ENCODE assay signal across 12 cellular contexts in the genomic region with DNA sequence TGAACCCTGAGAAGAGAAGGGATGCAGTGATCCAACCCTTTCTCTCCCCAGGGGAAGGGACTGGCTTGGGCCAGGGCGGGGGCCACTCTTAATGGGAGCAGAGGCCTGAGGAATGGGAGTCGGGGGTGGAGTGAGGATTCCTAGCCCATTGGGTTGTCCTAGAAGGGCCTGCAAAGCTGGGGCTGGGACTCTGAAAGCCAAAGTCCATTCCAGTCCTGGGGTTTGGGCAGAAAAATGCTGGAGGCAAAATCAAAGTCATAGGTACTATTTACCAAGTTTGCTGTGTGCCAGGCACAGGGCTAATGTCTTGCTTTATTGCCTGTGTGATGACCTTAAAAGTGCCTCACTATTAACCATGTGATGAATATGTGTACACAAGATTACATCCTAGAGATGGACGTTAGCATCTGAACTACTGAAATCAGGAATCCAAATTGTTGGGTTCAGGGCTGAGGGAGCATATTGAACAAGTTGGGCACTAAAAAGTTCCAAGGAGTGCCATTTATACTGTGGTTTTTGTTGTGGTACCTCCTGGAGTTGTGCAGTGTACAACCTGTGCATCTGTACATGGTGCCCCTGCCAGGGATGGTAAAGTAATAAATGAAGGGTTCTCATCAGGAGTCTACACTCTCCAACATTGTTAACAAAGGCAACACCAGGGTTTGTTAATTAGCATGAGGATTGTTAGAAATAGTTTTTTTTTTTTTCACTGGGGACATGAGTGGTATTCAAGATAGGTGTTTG.
"Had no signal": no experiment of that assay in that cellular context is flagged by ENCODE, and none has a peak within 500 bp of the region (broad histone marks: within the 10 kb centered on the region; RNA-seq: fewer than 3 reads in every experiment).

No MANE protein-coding gene starts in this region.

- H3K36me3 ChIP-seq: gastrocnemius medialis, neutrophil, right atrium auricular region had no signal

- H3K9me3 ChIP-seq: gastrocnemius medialis, neutrophil, right atrium auricular region had no signal

- H3K4me3 ChIP-seq: gastrocnemius medialis, right atrium auricular region had no signal

- H3K27ac Mint-ChIP-seq: activated CD4-positive, alpha-beta T cell treated with anti-CD3 and anti-CD28 coated beads, Interleukin-2, amount 10 ng/mL, durations not matched to agents 24 days and 14 days; stimulated activated naive B cell treated with anti-CD40 and anti-IgM and Interleukin-4, amounts not matched to agents 10 μg/mL and 1 μg/mL and 100 μg/mL, for 72 hours; T-helper 1 cell treated with Interleukin-12 subunit alpha and Interleukin-12 subunit beta and Interleukin-4 antibody, amounts not matched to agents 30 μg/mL and 1 μg/mL, for 36 hours had no signal

- DNase-seq: activated CD4-positive, alpha-beta T cell treated with anti-CD3 and anti-CD28 coated beads, Interleukin-2, amount 10 ng/mL, durations not matched to agents 24 days and 14 days; activated naive CD4-positive, alpha-beta T cell; activated T-cell treated with anti-CD3 and anti-CD28 coated beads, Interleukin-2, amount 50 U/mL, for 4 hours; effector CD4-positive, alpha-beta T cell; gastrocnemius medialis; kidney; stimulated activated CD4-positive, alpha-beta T cell treated with anti-CD3 and anti-CD28 coated beads, Interleukin-1b, Interleukin-23, amount 100 ng/mL, for 48 hours; stimulated activated naive B cell treated with anti-CD40 and anti-IgM and Interleukin-4, amounts not matched to agents 10 μg/mL and 1 μg/mL and 100 μg/mL, for 72 hours; trophoblast cell had no signal

- H3K27ac ChIP-seq: gastrocnemius medialis, neutrophil, right atrium auricular region had no signal

- H3K9me3 Mint-ChIP-seq: activated CD4-positive, alpha-beta T cell treated with anti-CD3 and anti-CD28 coated beads, Interleukin-2, amount 10 ng/mL, durations not matched to agents 24 days and 14 days; activated T-cell treated with anti-CD3 and anti-CD28 coated beads, Interleukin-2, amount 50 U/mL, for 4 hours; stimulated activated naive B cell treated with anti-CD40 and anti-IgM and Interleukin-4, amounts not matched to agents 10 μg/mL and 1 μg/mL and 100 μg/mL, for 72 hours; T-helper 1 cell treated with Interleukin-12 subunit alpha and Interleukin-12 subunit beta and Interleukin-4 antibody, amounts not matched to agents 30 μg/mL and 1 μg/mL, for 36 hours had no signal

- H3K4me3 Mint-ChIP-seq: activated CD4-positive, alpha-beta T cell treated with anti-CD3 and anti-CD28 coated beads, Interleukin-2, amount 10 ng/mL, durations not matched to agents 24 days and 14 days; activated T-cell treated with anti-CD3 and anti-CD28 coated beads, Interleukin-2, amount 50 U/mL, for 4 hours; stimulated activated naive B cell treated with anti-CD40 and anti-IgM and Interleukin-4, amounts not matched to agents 10 μg/mL and 1 μg/mL and 100 μg/mL, for 72 hours; T-helper 1 cell treated with Interleukin-12 subunit alpha and Interleukin-12 subunit beta and Interleukin-4 antibody, amounts not matched to agents 30 μg/mL and 1 μg/mL, for 36 hours had no signal

- H3K27me3 ChIP-seq: right atrium auricular region had no signal

- H3K36me3 Mint-ChIP-seq: stimulated activated naive B cell treated with anti-CD40 and anti-IgM and Interleukin-4, amounts not matched to agents 10 μg/mL and 1 μg/mL and 100 μg/mL, for 72 hours had no signal

- H3K4me1 Mint-ChIP-seq: activated CD4-positive, alpha-beta T cell treated with anti-CD3 and anti-CD28 coated beads, Interleukin-2, amount 10 ng/mL, durations not matched to agents 24 days and 14 days had no signal
